ENCODE assay signal across 8 cellular contexts in genomic region chr10:60731134-60731883, GRCh38. TPM values are rescaled to one million over a fixed set of nuclear protein-coding genes. Genes with fewer than 3 reads are reported as not detected.
DNase-seq lines count a peak whose midpoint lies in the region; ATAC-seq and TF ChIP-seq lines count a peak whose summit lies in the region.

No MANE protein-coding gene starts in this region.

- H3K27ac Mint-ChIP-seq in mesothelial cell of epicardium, result peak overlapping the region; percentile 92

- H3K4me1 ChIP-seq in right atrium auricular region, result peaks cover 0 to 12% of the 10 kb centered on the region in 2 donors

- TF ChIP-seq CTCF in mesothelial cell of epicardium (IDR thresholded peaks at IDR 0.05; ENCODE audit: unreplicated experiment) (no peak), right atrium auricular region (IDR thresholded peaks at IDR 0.05) (no peak)

- DNase-seq in activated naive CD4-positive, alpha-beta T cell treated with Interleukin-2 at 50 U/mL for 16 hours, result peak; percentile 26
- no peak for DNase-seq in activated naive CD4-positive, alpha-beta T cell (lab: John Stamatoyannopoulos, UW)
- peak; percentile 27 for DNase-seq in activated T-cell treated with anti-CD3 and anti-CD28 coated beads, Interleukin-2, amount 50 U/mL, for 1 hour
- DNase-seq in mesothelial cell of epicardium (ENCODE audit: low spot score in 2 of 2, unreplicated experiment in 2 of 2), result no peak
- no peak for DNase-seq in DMS153 (lab: John Stamatoyannopoulos, UW)
- DNase-seq in putamen (ENCODE audit: low spot score), result no peak
- no peak for DNase-seq in right atrium auricular region (ENCODE audit: low spot score)

- H3K36me3 ChIP-seq in right atrium auricular region, result no peaks in the 10 kb centered on the region

- H3K36me3 Mint-ChIP-seq in mesothelial cell of epicardium, result no peaks in the 10 kb centered on the region

- peak; percentile 73 for ATAC-seq in HG03066 (IDR thresholded peaks at IDR 0.05; ENCODE audit: low read depth, unreplicated experiment)

- H3K27me3 ChIP-seq in right atrium auricular region, result peaks cover 8 to 10% of the 10 kb centered on the region in 2 donors

- H3K27me3 Mint-ChIP-seq in mesothelial cell of epicardium (ENCODE audit: low read depth), result peaks cover 1% of the 10 kb centered on the region

- no peaks in the 10 kb centered on the region for H3K9me3 ChIP-seq in right atrium auricular region

- H3K4me3 Mint-ChIP-seq in mesothelial cell of epicardium, result peak overlapping the region; percentile 92

- H3K4me3 ChIP-seq in right atrium auricular region, result no peak overlapping the region

- H3K27ac ChIP-seq in right atrium auricular region, result no peak overlapping the region

- H3K9me3 Mint-ChIP-seq in mesothelial cell of epicardium, result no peaks in the 10 kb centered on the region

- H3K4me1 Mint-ChIP-seq in mesothelial cell of epicardium, result peaks cover 56% of the 10 kb centered on the region

RNA-seq across cellular contexts. Expression of gene CDK1, which starts 47.0 kb away (rescaled TPM):
- total RNA-seq in mesothelial cell of epicardium (41.9 to 42.4 TPM (median 42.3 TPM) in 3 replicates), right atrium auricular region (1 to 10 TPM in 1 of 2 donors, under 1 TPM in 1; 0.79 to 3.6 TPM)

Comparison
In these comparisons a context has a peak if more than half of its experiments do, and no peak if none do; other contexts are left out.
1. DNase-seq: peak in activated naive CD4-positive, alpha-beta T cell treated with Interleukin-2 at 50 U/mL for 16 hours (single experiment) and activated T-cell treated with anti-CD3 and anti-CD28 coated beads, Interleukin-2, amount 50 U/mL, for 1 hour (single experiment); none in activated naive CD4-positive, alpha-beta T cell (0 of 4), mesothelial cell of epicardium (0 of 2), DMS153 (single experiment), putamen (single experiment) and right atrium auricular region (single experiment).